Comparison of ENCODE assay signal across 15 cellular contexts in genomic region chr2:9803023-9803805, GRCh38. TPM values are rescaled to one million over a fixed set of nuclear protein-coding genes. Genes with fewer than 3 reads are reported as not detected.
DNase-seq lines count a peak whose midpoint lies in the region; ATAC-seq and TF ChIP-seq lines count a peak whose summit lies in the region.
"Had no signal": no experiment of that assay in that cellular context is flagged by ENCODE, and none has a peak within 500 bp of the region (broad histone marks: within the 10 kb centered on the region; RNA-seq: fewer than 3 reads in every experiment).

No MANE protein-coding gene starts in this region.

- H3K4me3 ChIP-seq in esophagus (ENCODE audit: low read depth in 1 of 2, low read length in 2 of 2) (no peak overlapping the region), prostate gland (no peak overlapping the region)
- H3K4me3 ChIP-seq: adrenal gland, HAP-1, lung had no signal

- no peak for TF ChIP-seq CTCF in prostate gland (IDR thresholded peaks at IDR 0.05)

- intact Hi-C loops in prostate gland (cut with DNase I), result loop anchor here (10.0 kb wide), 1 partner anchor 632 kb away; no protein-coding TSS in a partner anchor

- no peak for ATAC-seq in HG02642 (IDR thresholded peaks at IDR 0.05; ENCODE audit: poor library complexity, unreplicated experiment)

- no peaks in the 10 kb centered on the region for H3K9me3 ChIP-seq in esophagus (ENCODE audit: control insufficient read depth in 2 of 2, insufficient read depth in 1 of 2, low read depth in 1 of 2, low read length in 1 of 2)
- no peaks in the 10 kb centered on the region for H3K9me3 ChIP-seq in prostate gland
- H3K9me3 ChIP-seq: adrenal gland, HAP-1 had no signal

- H3K36me3 ChIP-seq in esophagus (ENCODE audit: control insufficient read depth in 2 of 2, insufficient read depth in 2 of 2, low read length in 1 of 2) (no peaks in the 10 kb centered on the region), prostate gland (no peaks in the 10 kb centered on the region)
- H3K36me3 ChIP-seq: adrenal gland, HAP-1 had no signal

- DNase-seq in ELF-1 (ENCODE audit: low read depth, low spot score), result peak; percentile 22
- DNase-seq in NCI-H69 (lab: John Stamatoyannopoulos, UW), result peak; percentile 19
- DNase-seq in prostate gland (ENCODE audit: low spot score), result peak; percentile 38
- DNase-seq in DMS153 treated with DMSO at 0.1 percent for 48 hours (lab: John Stamatoyannopoulos, UW; ENCODE audit: unreplicated experiment), result no peak
- no peak for DNase-seq in DMS153 (lab: John Stamatoyannopoulos, UW)
- no peak for DNase-seq in NCI-H2227 (lab: John Stamatoyannopoulos, UW; ENCODE audit: unreplicated experiment)
- DNase-seq: COR-L47, NCI-H2171, SHP77 treated with DMSO at 0.1 percent for 48 hours had no signal

- H3K27me3 ChIP-seq in esophagus (ENCODE audit: control insufficient read depth in 1 of 2, insufficient read depth in 2 of 2, low read length in 2 of 2), result no peaks in the 10 kb centered on the region
- H3K27me3 ChIP-seq in prostate gland (replicated peaks; ENCODE audit: insufficient read depth), result no peaks in the 10 kb centered on the region
- H3K27me3 ChIP-seq: adrenal gland had no signal

- H3K27ac ChIP-seq in esophagus (ENCODE audit: low read depth in 2 of 2, low read length in 1 of 2) (peak overlapping the region; percentile 98 to 99), prostate gland (no peak overlapping the region)
- H3K27ac ChIP-seq: adrenal gland, VCaP had no signal

- TF ChIP-seq POLR2A in prostate gland (IDR thresholded peaks at IDR 0.05), result no peak

- H3K4me1 ChIP-seq in esophagus (ENCODE audit: control insufficient read depth in 2 of 2, insufficient read depth in 2 of 2, low read length in 1 of 2), result peaks cover 3 to 40% of the 10 kb centered on the region in 2 donors
- H3K4me1 ChIP-seq in prostate gland (replicated peaks), result peaks cover 3% of the 10 kb centered on the region
- H3K4me1 ChIP-seq: adrenal gland had no signal

- 60 to 65% methylated on average over 17 of the region's 17 CpGs for WGBS in esophagus, 2 donors
- 93% methylated on average over 13 of the region's 17 CpGs for WGBS in prostate gland

RNA-seq across cellular contexts. Expression of gene TAF1B, which starts 40.1 kb away (rescaled TPM):
- polyA plus RNA-seq in esophagus, result 1 to 10 TPM; 5.7 to 7.9 TPM
- total RNA-seq in prostate gland, result 10 to 100 TPM; 14.8 to 16.0 TPM

Comparison
In these comparisons a context has a peak if more than half of its experiments do, and no peak if none do; other contexts are left out.
1. DNase-seq: peak in ELF-1 (single experiment), NCI-H69 (single experiment) and prostate gland (single experiment); none in DMS153 treated with DMSO at 0.1 percent for 48 hours (single experiment), DMS153 (single experiment) and NCI-H2227 (single experiment).
2. H3K27ac ChIP-seq: peak in esophagus (2 of 2); none in prostate gland (0 of 2).